8 cellular contexts compared by ENCODE assay signal in the genomic region with DNA sequence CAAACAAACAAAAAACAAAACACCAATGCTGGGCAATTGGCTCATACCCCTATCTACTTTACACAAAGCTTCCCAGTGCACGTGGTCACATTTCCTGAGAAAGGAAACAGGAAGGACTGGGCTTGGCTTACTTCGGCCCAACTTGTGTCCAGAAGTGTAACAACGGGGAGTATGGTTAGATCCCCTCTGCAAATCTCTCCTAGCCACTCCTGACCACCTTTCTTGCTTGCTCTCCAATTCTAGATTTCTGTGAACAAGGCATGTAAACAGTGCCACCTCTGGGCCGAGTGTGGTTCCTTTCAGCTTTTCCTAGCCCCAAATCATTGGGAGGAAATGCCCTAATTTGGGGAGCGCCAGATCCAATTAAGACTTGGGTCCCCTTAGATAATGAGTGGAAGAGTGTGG. TPM values are rescaled to one million over a fixed set of nuclear protein-coding genes. Genes with fewer than 3 reads are reported as not detected.
DNase-seq lines count a peak whose midpoint lies in the region; ATAC-seq and TF ChIP-seq lines count a peak whose summit lies in the region.

No MANE protein-coding gene starts in this region.

- intact Hi-C loops in head of caudate nucleus (cut with DNase I): no loop called here

- H3K4me3 ChIP-seq in GM12864 (ENCODE audit: low read depth, low read length) (no peak overlapping the region), retinal pigment epithelial cell (ENCODE audit: low read length) (no peak overlapping the region)

- DNase-seq in GM12864 (ENCODE audit: low read depth) (no peak), head of caudate nucleus (peak in 40 of 42 donors; percentile 23 to 75 (median 58)), retinal pigment epithelial cell (ENCODE audit: low read depth) (no peak), H4 (ENCODE audit: low spot score) (no peak), GM03348 (ENCODE audit: low spot score) (no peak)

- TF ChIP-seq CTCF in GM12864 (IDR thresholded peaks at IDR 0.05; ENCODE audit: low read depth, low read length, missing control alignments) (peak; percentile 10), retinal pigment epithelial cell (conservative IDR thresholded peaks at IDR 0.05; ENCODE audit: low read depth, low read length) (peak; percentile 37)

- peak; percentile 45 for ATAC-seq in SK-N-SH treated with all-trans-retinoic acid at 6 μM for 48 hours
- ATAC-seq in GM18511 (IDR thresholded peaks at IDR 0.05; ENCODE audit: unreplicated experiment): no peak
- ATAC-seq in HG02970 (IDR thresholded peaks at IDR 0.05; ENCODE audit: low FRiP score, unreplicated experiment): no peak

TF ChIP-seq in SK-N-SH treated with all-trans-retinoic acid at 6 μM for 48 hours, 23 proteins besides CTCF, POLR2A, EP300 and RAD21:
- no peak for TF ChIP-seq BACH2 (CRISPR knock-in tag; IDR thresholded peaks at IDR 0.05; ENCODE audit: borderline replicate concordance)

RNA-seq across cellular contexts. Expression of gene FRAT2, which starts 21.0 kb away (rescaled TPM):
- 6.2 and 11.0 TPM in 2 replicates for total RNA-seq in H4 (2014; rRNA removed; shearing (Covaris generic))

RNA-seq across cellular contexts. Expression of gene FRAT1, which starts 36.5 kb away (rescaled TPM):
- total RNA-seq in H4 (2014; rRNA removed; shearing (Covaris generic)): 0.89 and 1.6 TPM in 2 replicates

RNA-seq across cellular contexts. Expression of gene RRP12, which starts 45.6 kb away (rescaled TPM):
- 14.4 and 17.9 TPM in 2 replicates for total RNA-seq in H4 (2014; rRNA removed; shearing (Covaris generic))

Comparison
In these comparisons a context has a peak if more than half of its experiments do, and no peak if none do; other contexts are left out.
1. DNase-seq: peak in head of caudate nucleus (40 of 42); none in GM12864 (single experiment), retinal pigment epithelial cell (single experiment), H4 (single experiment) and GM03348 (single experiment).